In genomic region chr11:126474888-126475626, GRCh38 we compare ENCODE assay signal across 19 cellular contexts.
A peak's percentile ranks its signal among the peaks of the same experiment; 100 is the strongest.
DNase-seq lines count a peak whose midpoint lies in the region; ATAC-seq, FAIRE-seq and TF ChIP-seq lines count a peak whose summit lies in the region.
"Had no signal": no experiment of that assay in that cellular context is flagged by ENCODE, and none has a peak within 500 bp of the region (broad histone marks: within the 10 kb centered on the region; RNA-seq: fewer than 3 reads in every experiment).

No MANE protein-coding gene starts in this region.

- H3K4me3 ChIP-seq in right cardiac atrium (ENCODE audit: low read length) (no peak overlapping the region), pancreas (no peak overlapping the region), hepatocyte (no peak overlapping the region)
- H3K4me3 ChIP-seq: breast epithelium, gastrocnemius medialis, vagina had no signal

- DNase-seq in KBM-7 (peak; percentile 39), right cardiac atrium (peak in 2 of 3 donors; percentile 60 to 74), pancreas (peak in 1 of 6 donors; percentile 67), DMS79 (lab: John Stamatoyannopoulos, UW) (no peak), RCC 7860 (ENCODE audit: low spot score) (no peak), hepatocyte (ENCODE audit: low spot score) (no peak)
- DNase-seq in activated CD8-positive, alpha-beta memory T cell treated with anti-CD3 and anti-CD28 coated beads for 24 hours = no peak
- DNase-seq: ACHN; activated CD8-positive, alpha-beta memory T cell treated with anti-CD3 and anti-CD28 coated beads, Interleukin-2, amount 10 ng/mL, durations not matched to agents 7 days and 5 days; activated naive CD8-positive, alpha-beta T cell treated with anti-CD3 and anti-CD28 coated beads, Interleukin-2, amount 10 ng/mL, durations not matched to agents 7 days and 5 days; erythroblast; gastrocnemius medialis; NCI-H510A treated with DMSO at 0.1 percent for 48 hours; RPMI8226; stimulated activated CD8-positive, alpha-beta memory T cell treated with anti-CD3 and anti-CD28 coated beads, Interleukin-4, amount 100 ng/mL, for 48 hours had no signal

- H3K4me3 Mint-ChIP-seq in brain = no peak overlapping the region
- H3K4me3 Mint-ChIP-seq: activated CD8-positive, alpha-beta memory T cell treated with anti-CD3 and anti-CD28 coated beads, Interleukin-2, amount 10 ng/mL, durations not matched to agents 7 days and 5 days; activated naive CD8-positive, alpha-beta T cell treated with anti-CD3 and anti-CD28 coated beads, Interleukin-2, amount 10 ng/mL, durations not matched to agents 7 days and 5 days had no signal

- ATAC-seq in right cardiac atrium (peak; percentile 32 to 40), pancreas (peak in 1 of 4 donors; percentile 13)
- ATAC-seq: activated CD8-positive, alpha-beta memory T cell treated with anti-CD3 and anti-CD28 coated beads, Interleukin-2, amount 10 ng/mL, durations not matched to agents 7 days and 5 days; gastrocnemius medialis had no signal

- WGBS in right cardiac atrium = 55% methylated on average over 18 of the region's 18 CpGs
- 68 to 81% methylated on average over 18 of the region's 18 CpGs for WGBS in pancreas, 2 donors
- 75% methylated on average over 18 of the region's 18 CpGs for WGBS in hepatocyte (ENCODE audit: low lambda C conversion rate, missing lambda C conversion rate)

- H3K9me2 ChIP-seq in hepatocyte (replicated peaks; ENCODE audit: insufficient read depth) = no peaks in the 10 kb centered on the region

- H3K36me3 ChIP-seq in pancreas (no peaks in the 10 kb centered on the region), hepatocyte (replicated peaks; ENCODE audit: insufficient read depth, low read depth) (no peaks in the 10 kb centered on the region)
- H3K36me3 ChIP-seq: breast epithelium, gastrocnemius medialis, vagina had no signal

- peaks cover 3% of the 10 kb centered on the region for H3K27me3 Mint-ChIP-seq in brain
- H3K27me3 Mint-ChIP-seq: activated CD8-positive, alpha-beta memory T cell treated with anti-CD3 and anti-CD28 coated beads, Interleukin-2, amount 10 ng/mL, durations not matched to agents 7 days and 5 days; activated naive CD8-positive, alpha-beta T cell treated with anti-CD3 and anti-CD28 coated beads, Interleukin-2, amount 10 ng/mL, durations not matched to agents 7 days and 5 days had no signal

- no peak for FAIRE-seq in pancreas (lab: Jason Lieb, UNC)
- no peak for FAIRE-seq in RCC 7860 (lab: Jason Lieb, UNC)

- peaks cover 73% of the 10 kb centered on the region for H3K4me1 Mint-ChIP-seq in brain

- no peaks in the 10 kb centered on the region for H3K9me3 Mint-ChIP-seq in brain
- H3K9me3 Mint-ChIP-seq: activated naive CD8-positive, alpha-beta T cell treated with anti-CD3 and anti-CD28 coated beads, Interleukin-2, amount 10 ng/mL, durations not matched to agents 7 days and 5 days had no signal

- H3K9me3 ChIP-seq in right cardiac atrium (ENCODE audit: control insufficient read depth, low read length) (no peaks in the 10 kb centered on the region), pancreas (no peaks in the 10 kb centered on the region), hepatocyte (ENCODE audit: low read depth) (no peaks in the 10 kb centered on the region)
- H3K9me3 ChIP-seq: breast epithelium, gastrocnemius medialis, vagina had no signal

- H3K4me1 ChIP-seq in right cardiac atrium (ENCODE audit: control insufficient read depth, insufficient read depth, low read length) (no peaks in the 10 kb centered on the region), pancreas (no peaks in the 10 kb centered on the region), hepatocyte (ENCODE audit: insufficient read depth) (no peaks in the 10 kb centered on the region)
- H3K4me1 ChIP-seq: breast epithelium, gastrocnemius medialis, vagina had no signal

- no peak overlapping the region for H2AFZ ChIP-seq in hepatocyte

- H3K27ac ChIP-seq in right cardiac atrium (ENCODE audit: low read length) = no peak overlapping the region
- peak overlapping the region; percentile 16 to 62 (median 44) for H3K27ac ChIP-seq in pancreas
- H3K27ac ChIP-seq in hepatocyte = no peak overlapping the region
- H3K27ac ChIP-seq: C4-2B, gastrocnemius medialis, vagina had no signal

- H3K79me2 ChIP-seq in hepatocyte = no peaks in the 10 kb centered on the region

- intact Hi-C loops in right cardiac atrium (cut with DNase I) (loop anchor here in 1 of 4 donors (5.0 kb wide), 1 partner anchor 33 kb away; no protein-coding TSS in a partner anchor), pancreas (cut with DNase I) (loop anchor here in 1 of 3 donors (5.0 kb wide), 1 partner anchor 33 kb away; no protein-coding TSS in a partner anchor)

- no peaks in the 10 kb centered on the region for H4K20me1 ChIP-seq in hepatocyte (ENCODE audit: insufficient read depth, poor library complexity, severe bottlenecking)

- H3K27ac Mint-ChIP-seq in brain = peak overlapping the region in 4 of 5 experiments; percentile 8 to 90 (median 76)
- H3K27ac Mint-ChIP-seq: activated CD8-positive, alpha-beta memory T cell treated with anti-CD3 and anti-CD28 coated beads, Interleukin-2, amount 10 ng/mL, durations not matched to agents 7 days and 5 days; activated naive CD8-positive, alpha-beta T cell treated with anti-CD3 and anti-CD28 coated beads, Interleukin-2, amount 10 ng/mL, durations not matched to agents 7 days and 5 days had no signal

- no peak overlapping the region for H3K4me2 ChIP-seq in hepatocyte

- TF ChIP-seq CTCF in brain (conservative IDR thresholded peaks at IDR 0.05) (no peak), pancreas (IDR thresholded peaks at IDR 0.05) (no peak), hepatocyte (IDR thresholded peaks at IDR 0.05; ENCODE audit: poor library complexity) (no peak)

- in situ Hi-C loops in KBM-7 (cut with MboI; ENCODE audit: low pct_unique_long_range_greater_than_20kb, low sequenced_read_pairs) = no loop called here

- H3K27me3 ChIP-seq in right cardiac atrium (ENCODE audit: control insufficient read depth, insufficient read depth) (no peaks in the 10 kb centered on the region), pancreas (no peaks in the 10 kb centered on the region), hepatocyte (no peaks in the 10 kb centered on the region)
- H3K27me3 ChIP-seq: breast epithelium, gastrocnemius medialis, vagina had no signal

- H3K36me3 Mint-ChIP-seq in brain = no peaks in the 10 kb centered on the region
- H3K36me3 Mint-ChIP-seq: activated CD8-positive, alpha-beta memory T cell treated with anti-CD3 and anti-CD28 coated beads, Interleukin-2, amount 10 ng/mL, durations not matched to agents 7 days and 5 days; activated naive CD8-positive, alpha-beta T cell treated with anti-CD3 and anti-CD28 coated beads, Interleukin-2, amount 10 ng/mL, durations not matched to agents 7 days and 5 days had no signal

Comparison
In these comparisons a context has a peak if more than half of its experiments do, and no peak if none do; other contexts are left out.
1. DNase-seq: peak in KBM-7 (single experiment) and right cardiac atrium (2 of 3); none in DMS79 (single experiment), activated CD8-positive, alpha-beta memory T cell treated with anti-CD3 and anti-CD28 coated beads for 24 hours (single experiment), RCC 7860 (single experiment) and hepatocyte (single experiment).
2. H3K27ac ChIP-seq: peak in pancreas (4 of 4); none in right cardiac atrium (single experiment) and hepatocyte (single experiment).